Comparison of ENCODE assay signal across 1 cellular context in the genomic region with DNA sequence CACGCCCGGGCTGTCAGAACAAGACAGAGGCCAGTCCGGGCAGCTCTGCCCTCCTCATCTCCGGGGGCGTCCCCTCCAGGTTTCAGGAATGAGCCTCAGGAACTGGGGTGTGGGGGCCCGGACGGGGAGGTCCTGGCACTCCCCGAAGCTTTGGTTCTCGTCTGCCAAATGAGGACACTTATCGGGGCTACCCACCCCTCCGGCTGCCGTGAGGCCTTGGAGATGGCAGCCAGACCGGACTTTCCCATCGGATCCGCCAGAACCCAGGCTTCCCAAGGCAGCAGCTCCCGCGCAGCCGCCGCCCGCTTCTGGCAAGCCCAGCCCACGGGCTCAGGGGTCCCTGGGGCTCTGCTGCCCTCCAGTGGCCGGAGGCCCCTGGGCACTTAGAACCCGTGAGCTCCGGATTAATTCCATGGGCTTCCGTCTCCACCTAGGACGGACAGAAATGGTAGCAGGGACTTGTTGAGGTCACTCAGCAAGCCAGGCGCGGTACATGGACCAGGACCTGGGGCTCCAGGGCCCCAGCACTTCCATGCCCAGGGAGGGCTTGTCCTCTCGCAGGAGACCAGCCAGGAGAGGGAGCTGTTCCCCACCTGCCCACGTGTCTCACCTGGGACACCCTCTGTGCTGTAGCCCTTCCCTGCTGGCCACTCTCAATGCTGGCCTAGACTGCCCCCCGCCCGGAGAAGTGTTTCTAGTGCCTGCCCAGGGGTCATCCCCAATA.
TF ChIP-seq lines count a peak whose summit lies in the region.

No MANE protein-coding gene starts in this region.

TF ChIP-seq in HepG2, 621 proteins besides CTCF, POLR2A, EP300 and RAD21 (continued from another document and continues in another):
- TF ChIP-seq ZBTB25 (CRISPR knock-in tag; IDR thresholded peaks at IDR 0.05): 0 out of 2 replicates have a peak, but pooled peaks have one; percentile 29
- TF ChIP-seq EED (CRISPR knock-in tag; IDR thresholded peaks at IDR 0.05): no peak
- 0 out of 2 replicates have a peak, but pooled peaks have one; percentile 34 for TF ChIP-seq ZNF264 (CRISPR knock-in tag; IDR thresholded peaks at IDR 0.05)
- TF ChIP-seq ZNF572 (CRISPR knock-in tag; IDR thresholded peaks at IDR 0.05): peak; percentile 94; the same call in 1 of the 2 replicates
- TF ChIP-seq MZF1 (CRISPR knock-in tag; IDR thresholded peaks at IDR 0.05; ENCODE audit: borderline replicate concordance): 0 out of 2 replicates have a peak, but pooled peaks have one; percentile 54
- TF ChIP-seq ZNF644 (CRISPR knock-in tag; IDR thresholded peaks at IDR 0.05; ENCODE audit: low read depth): 0 out of 2 replicates have a peak, but pooled peaks have one; percentile 36
- peak; percentile 65; the same call in 1 of the 2 replicates for TF ChIP-seq ISL2 (CRISPR knock-in tag; IDR thresholded peaks at IDR 0.05)
- TF ChIP-seq, protein P1, sequence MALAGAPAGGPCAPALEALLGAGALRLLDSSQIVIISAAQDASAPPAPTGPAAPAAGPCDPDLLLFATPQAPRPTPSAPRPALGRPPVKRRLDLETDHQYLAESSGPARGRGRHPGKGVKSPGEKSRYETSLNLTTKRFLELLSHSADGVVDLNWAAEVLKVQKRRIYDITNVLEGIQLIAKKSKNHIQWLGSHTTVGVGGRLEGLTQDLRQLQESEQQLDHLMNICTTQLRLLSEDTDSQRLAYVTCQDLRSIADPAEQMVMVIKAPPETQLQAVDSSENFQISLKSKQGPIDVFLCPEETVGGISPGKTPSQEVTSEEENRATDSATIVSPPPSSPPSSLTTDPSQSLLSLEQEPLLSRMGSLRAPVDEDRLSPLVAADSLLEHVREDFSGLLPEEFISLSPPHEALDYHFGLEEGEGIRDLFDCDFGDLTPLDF (CRISPR knock-in tag; IDR thresholded peaks at IDR 0.05): peak; percentile 71
- TF ChIP-seq MTF1 (CRISPR knock-in tag; IDR thresholded peaks at IDR 0.05): no peak
- 0 out of 2 replicates have a peak, but pooled peaks have one; percentile 58 for TF ChIP-seq ZSCAN31 (CRISPR knock-in tag; IDR thresholded peaks at IDR 0.05; ENCODE audit: low read depth)
- no peak for TF ChIP-seq SNRNP70 (IDR thresholded peaks at IDR 0.05; ENCODE audit: low read depth, low read length)
- TF ChIP-seq MED1 (CRISPR knock-in tag; IDR thresholded peaks at IDR 0.05): peak; percentile 49
- TF ChIP-seq, protein P2, sequence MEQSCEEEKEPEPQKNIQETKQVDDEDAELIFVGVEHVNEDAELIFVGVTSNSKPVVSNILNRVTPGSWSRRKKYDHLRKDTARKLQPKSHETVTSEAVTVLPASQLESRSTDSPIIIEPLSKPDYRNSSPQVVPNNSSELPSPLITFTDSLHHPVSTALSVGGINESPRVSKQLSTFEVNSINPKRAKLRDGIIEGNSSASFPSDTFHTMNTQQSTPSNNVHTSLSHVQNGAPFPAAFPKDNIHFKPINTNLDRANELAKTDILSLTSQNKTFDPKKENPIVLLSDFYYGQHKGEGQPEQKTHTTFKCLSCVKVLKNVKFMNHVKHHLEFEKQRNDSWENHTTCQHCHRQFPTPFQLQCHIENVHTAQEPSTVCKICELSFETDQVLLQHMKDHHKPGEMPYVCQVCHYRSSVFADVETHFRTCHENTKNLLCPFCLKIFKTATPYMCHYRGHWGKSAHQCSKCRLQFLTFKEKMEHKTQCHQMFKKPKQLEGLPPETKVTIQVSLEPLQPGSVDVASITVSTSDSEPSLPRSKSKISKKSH (CRISPR knock-in tag; IDR thresholded peaks at IDR 0.05; ENCODE audit: borderline replicate concordance): peak; percentile 89
- TF ChIP-seq ZNF639 (CRISPR knock-in tag; conservative IDR thresholded peaks at IDR 0.05): 0 out of 2 replicates have a peak, but pooled peaks have one; percentile 39
- peak; percentile 47; the same call in 1 of the 2 replicates for TF ChIP-seq SAP130 (CRISPR knock-in tag; IDR thresholded peaks at IDR 0.05; ENCODE audit: low read depth)
- TF ChIP-seq SIX1 (CRISPR knock-in tag; IDR thresholded peaks at IDR 0.05; ENCODE audit: borderline replicate concordance): no peak
- TF ChIP-seq GTF2F1 (IDR thresholded peaks at IDR 0.05; ENCODE audit: low read length): no peak
- TF ChIP-seq EHMT2 (IDR thresholded peaks at IDR 0.05; ENCODE audit: borderline replicate concordance, low read depth, low read length): no peak
- TF ChIP-seq, protein P3, sequence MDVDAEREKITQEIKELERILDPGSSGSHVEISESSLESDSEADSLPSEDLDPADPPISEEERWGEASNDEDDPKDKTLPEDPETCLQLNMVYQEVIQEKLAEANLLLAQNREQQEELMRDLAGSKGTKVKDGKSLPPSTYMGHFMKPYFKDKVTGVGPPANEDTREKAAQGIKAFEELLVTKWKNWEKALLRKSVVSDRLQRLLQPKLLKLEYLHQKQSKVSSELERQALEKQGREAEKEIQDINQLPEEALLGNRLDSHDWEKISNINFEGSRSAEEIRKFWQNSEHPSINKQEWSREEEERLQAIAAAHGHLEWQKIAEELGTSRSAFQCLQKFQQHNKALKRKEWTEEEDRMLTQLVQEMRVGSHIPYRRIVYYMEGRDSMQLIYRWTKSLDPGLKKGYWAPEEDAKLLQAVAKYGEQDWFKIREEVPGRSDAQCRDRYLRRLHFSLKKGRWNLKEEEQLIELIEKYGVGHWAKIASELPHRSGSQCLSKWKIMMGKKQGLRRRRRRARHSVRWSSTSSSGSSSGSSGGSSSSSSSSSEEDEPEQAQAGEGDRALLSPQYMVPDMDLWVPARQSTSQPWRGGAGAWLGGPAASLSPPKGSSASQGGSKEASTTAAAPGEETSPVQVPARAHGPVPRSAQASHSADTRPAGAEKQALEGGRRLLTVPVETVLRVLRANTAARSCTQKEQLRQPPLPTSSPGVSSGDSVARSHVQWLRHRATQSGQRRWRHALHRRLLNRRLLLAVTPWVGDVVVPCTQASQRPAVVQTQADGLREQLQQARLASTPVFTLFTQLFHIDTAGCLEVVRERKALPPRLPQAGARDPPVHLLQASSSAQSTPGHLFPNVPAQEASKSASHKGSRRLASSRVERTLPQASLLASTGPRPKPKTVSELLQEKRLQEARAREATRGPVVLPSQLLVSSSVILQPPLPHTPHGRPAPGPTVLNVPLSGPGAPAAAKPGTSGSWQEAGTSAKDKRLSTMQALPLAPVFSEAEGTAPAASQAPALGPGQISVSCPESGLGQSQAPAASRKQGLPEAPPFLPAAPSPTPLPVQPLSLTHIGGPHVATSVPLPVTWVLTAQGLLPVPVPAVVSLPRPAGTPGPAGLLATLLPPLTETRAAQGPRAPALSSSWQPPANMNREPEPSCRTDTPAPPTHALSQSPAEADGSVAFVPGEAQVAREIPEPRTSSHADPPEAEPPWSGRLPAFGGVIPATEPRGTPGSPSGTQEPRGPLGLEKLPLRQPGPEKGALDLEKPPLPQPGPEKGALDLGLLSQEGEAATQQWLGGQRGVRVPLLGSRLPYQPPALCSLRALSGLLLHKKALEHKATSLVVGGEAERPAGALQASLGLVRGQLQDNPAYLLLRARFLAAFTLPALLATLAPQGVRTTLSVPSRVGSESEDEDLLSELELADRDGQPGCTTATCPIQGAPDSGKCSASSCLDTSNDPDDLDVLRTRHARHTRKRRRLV (CRISPR knock-in tag; IDR thresholded peaks at IDR 0.05): 0 out of 2 replicates have a peak, but pooled peaks have one; percentile 22
- TF ChIP-seq ZBTB43 (CRISPR knock-in tag; conservative IDR thresholded peaks at IDR 0.05): 0 out of 2 replicates have a peak, but pooled peaks have one; percentile 51
- 0 out of 2 replicates have a peak, but pooled peaks have one; percentile 32 for TF ChIP-seq ZBED4 (CRISPR knock-in tag; IDR thresholded peaks at IDR 0.05; ENCODE audit: borderline replicate concordance)
- TF ChIP-seq MLXIP (CRISPR knock-in tag; IDR thresholded peaks at IDR 0.05; ENCODE audit: borderline replicate concordance): peak; percentile 47; the same call in 1 of the 2 replicates
- peak; percentile 70 for TF ChIP-seq ZFY (CRISPR knock-in tag; IDR thresholded peaks at IDR 0.05)
- TF ChIP-seq ZBTB4 (CRISPR knock-in tag; IDR thresholded peaks at IDR 0.05; ENCODE audit: borderline replicate concordance): peak; percentile 77; the same call in 1 of the 2 replicates
- TF ChIP-seq SMC3 (IDR thresholded peaks at IDR 0.05; ENCODE audit: low read length): peak; percentile 74
